In genomic region chr12:58920102-58920955, GRCh38 we compare ENCODE assay signal across 9 cellular contexts. TPM values are rescaled to one million over a fixed set of nuclear protein-coding genes. Genes with fewer than 3 reads are reported as not detected.
DNase-seq lines count a peak whose midpoint lies in the region; ATAC-seq, FAIRE-seq and TF ChIP-seq lines count a peak whose summit lies in the region.
"Had no signal": no experiment of that assay in that cellular context is flagged by ENCODE, and none has a peak within 500 bp of the region (broad histone marks: within the 10 kb centered on the region; RNA-seq: fewer than 3 reads in every experiment).

LRIG3 (minus strand) TSS chr12:58920504; CDS start chr12:58920235, 269 bp downstream.

- H3K27me3 ChIP-seq in H7 (ENCODE audit: control insufficient read depth, insufficient read depth, low read length) = peaks cover 10% of the 10 kb centered on the region
- H3K27me3 ChIP-seq in KMS-11 (ENCODE audit: insufficient read depth, low read depth) = no peaks in the 10 kb centered on the region
- H3K27me3 ChIP-seq in lung (ENCODE audit: control insufficient read depth, insufficient read depth) = no peaks in the 10 kb centered on the region
- H3K27me3 ChIP-seq: BLaER1 treated with 17β-estradiol and CSF1 and Interleukin-3, amounts not matched to agents 10 nM and 100 nM had no signal

- peak within 1 kb of the TSS; percentile 70 for H3K4me3 ChIP-seq in H7 (ENCODE audit: insufficient read depth, low read depth, low read length)
- no peak within 1 kb of the TSS for H3K4me3 ChIP-seq in KMS-11 (IDR thresholded peaks at IDR 0.05; ENCODE audit: insufficient read depth, low read depth, low read length)
- H3K4me3 ChIP-seq in lung = peak within 1 kb of the TSS; percentile 98
- H3K4me3 ChIP-seq: BLaER1 treated with 17β-estradiol and CSF1 and Interleukin-3, amounts not matched to agents 10 nM and 100 nM had no signal

- peaks cover 50% of the 10 kb centered on the region for H3K27me3 Mint-ChIP-seq in T-helper 1 cell treated with Interleukin-12 subunit alpha and Interleukin-12 subunit beta and Interleukin-4 antibody, amounts not matched to agents 30 μg/mL and 1 μg/mL, for 36 hours (ENCODE audit: low read depth)

- H3K4me2 ChIP-seq in KMS-11 = peak within 1 kb of the TSS; percentile 58
- H3K4me2 ChIP-seq: BLaER1 treated with 17β-estradiol and CSF1 and Interleukin-3, amounts not matched to agents 10 nM and 100 nM had no signal

- H3K79me2 ChIP-seq in KMS-11 (ENCODE audit: insufficient read depth, low read depth) = peaks cover 49% of the 10 kb centered on the region

- DNase-seq in NCI-H2081 (lab: John Stamatoyannopoulos, UW) (peak; percentile 81 to 88), NCI-H2081 treated with DMSO at 0.1 percent for 48 hours (lab: John Stamatoyannopoulos, UW) (no peak), H7 (peak; percentile 83), lung (ENCODE audit: low spot score) (peak; percentile 89)

- H3K36me3 Mint-ChIP-seq in T-helper 1 cell treated with Interleukin-12 subunit alpha and Interleukin-12 subunit beta and Interleukin-4 antibody, amounts not matched to agents 30 μg/mL and 1 μg/mL, for 36 hours (ENCODE audit: low read depth) = no peaks in the 10 kb centered on the region

- no peaks in the 10 kb centered on the region for H3K9me3 Mint-ChIP-seq in T-helper 1 cell treated with Interleukin-12 subunit alpha and Interleukin-12 subunit beta and Interleukin-4 antibody, amounts not matched to agents 30 μg/mL and 1 μg/mL, for 36 hours

- 0 to 1% methylated on average over 69 to 80 of the region's 80 CpGs for WGBS in lung, 2 donors

- FAIRE-seq in endometrium (lab: Jason Lieb, UNC) = peak; percentile 87

- ATAC-seq in lung (ENCODE audit: insufficient read depth, low FRiP score) = peak; percentile 89

- peak within 1 kb of the TSS; percentile 78 for H2AFZ ChIP-seq in KMS-11 (ENCODE audit: low read depth)

- H4K20me1 ChIP-seq in KMS-11 (ENCODE audit: insufficient read depth) = no peaks in the 10 kb centered on the region
- H4K20me1 ChIP-seq: BLaER1 treated with 17β-estradiol and CSF1 and Interleukin-3, amounts not matched to agents 10 nM and 100 nM had no signal

- peaks cover 0 to 2% of the 10 kb centered on the region in 2 donors for H3K9me3 ChIP-seq in lung (ENCODE audit: control insufficient read depth in 2 of 2, insufficient read depth in 1 of 2, low read length in 1 of 2)

- TF ChIP-seq CTCF in KMS-11 (conservative IDR thresholded peaks at IDR 0.05; ENCODE audit: low read depth, low read length) = 0 out of 2 replicates have a peak, but pooled peaks have one; percentile 13
- TF ChIP-seq CTCF in lung (IDR thresholded peaks at IDR 0.05; ENCODE audit: control extremely low read depth, extremely low read depth) = no peak
- TF ChIP-seq CTCF in subcutaneous adipose tissue (IDR thresholded peaks at IDR 0.05; ENCODE audit: low read depth) = no peak

- peak within 1 kb of the TSS; percentile 91 for H3K9ac ChIP-seq in KMS-11
- H3K9ac ChIP-seq: BLaER1 treated with 17β-estradiol and CSF1 and Interleukin-3, amounts not matched to agents 10 nM and 100 nM had no signal

- no peaks in the 10 kb centered on the region for H3K4me1 Mint-ChIP-seq in T-helper 1 cell treated with Interleukin-12 subunit alpha and Interleukin-12 subunit beta and Interleukin-4 antibody, amounts not matched to agents 30 μg/mL and 1 μg/mL, for 36 hours (ENCODE audit: low read depth)

- H3K4me3 Mint-ChIP-seq in T-helper 1 cell treated with Interleukin-12 subunit alpha and Interleukin-12 subunit beta and Interleukin-4 antibody, amounts not matched to agents 30 μg/mL and 1 μg/mL, for 36 hours = peak within 1 kb of the TSS; percentile 60

- no peak within 1 kb of the TSS for H3K27ac Mint-ChIP-seq in T-helper 1 cell treated with Interleukin-12 subunit alpha and Interleukin-12 subunit beta and Interleukin-4 antibody, amounts not matched to agents 30 μg/mL and 1 μg/mL, for 36 hours

- H3K4me1 ChIP-seq in KMS-11 (ENCODE audit: low read depth, poor library complexity, severe bottlenecking) = peaks cover 25% of the 10 kb centered on the region
- H3K4me1 ChIP-seq in lung (ENCODE audit: control insufficient read depth in 2 of 2, insufficient read depth in 2 of 2, low read length in 2 of 2) = peaks cover 0 to 8% of the 10 kb centered on the region in 2 donors

- no peaks in the 10 kb centered on the region for H3K36me3 ChIP-seq in H7 (replicated peaks; ENCODE audit: control insufficient read depth, insufficient read depth, low read length)
- no peaks in the 10 kb centered on the region for H3K36me3 ChIP-seq in KMS-11 (ENCODE audit: insufficient read depth)
- H3K36me3 ChIP-seq in lung (ENCODE audit: control insufficient read depth in 2 of 2, insufficient read depth in 2 of 2, low read length in 2 of 2) = no peaks in the 10 kb centered on the region
- H3K36me3 ChIP-seq: BLaER1 treated with 17β-estradiol and CSF1 and Interleukin-3, amounts not matched to agents 10 nM and 100 nM had no signal

- H3K27ac ChIP-seq in KMS-11 = peak within 1 kb of the TSS; percentile 88
- peak within 1 kb of the TSS; percentile 92 to 98 for H3K27ac ChIP-seq in lung (ENCODE audit: low read depth in 1 of 2, low read length in 1 of 2)
- H3K27ac ChIP-seq: BLaER1 treated with 17β-estradiol and CSF1 and Interleukin-3, amounts not matched to agents 10 nM and 100 nM had no signal

RNA-seq across cellular contexts. Expression of gene LRIG3, which starts in this region (rescaled TPM):
- 27.1 and 51.7 TPM in 2 replicates for total RNA-seq in H7 (2014; rRNA removed; shearing (Covaris generic))
- 100 to 1,000 TPM in 1 of 2 donors, 10 to 100 TPM in 1; 34.1 to 111 TPM for total RNA-seq in lung
- 10 to 100 TPM in 1 of 2 donors, 1 to 10 TPM in 1; 6.5 to 10.0 TPM for polyA plus RNA-seq in lung
- 10 to 100 TPM; 32.4 to 87.2 (median 68.4) TPM for total RNA-seq in subcutaneous adipose tissue
